Comparison of ENCODE assay signal across 24 cellular contexts in the genomic region with DNA sequence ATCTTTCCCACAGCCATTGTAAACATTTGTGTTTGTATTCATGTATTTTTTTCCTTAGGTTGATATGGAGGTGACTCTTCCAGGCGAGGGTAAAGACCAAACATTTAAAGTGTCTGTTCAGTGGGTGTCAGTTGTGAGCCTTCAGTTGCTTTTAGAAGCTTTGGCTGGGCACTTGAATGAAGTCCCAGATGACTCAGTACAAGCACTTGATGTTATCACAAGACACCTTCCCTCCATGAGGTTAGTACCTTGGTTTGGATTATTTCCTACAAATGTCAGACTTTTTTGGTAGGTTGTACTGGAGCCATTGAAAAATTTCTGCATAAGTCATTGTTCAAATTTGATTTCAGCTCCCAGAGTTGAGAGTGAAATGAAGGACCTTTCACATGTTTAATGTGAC.
"Had no signal": no experiment of that assay in that cellular context is flagged by ENCODE, and none has a peak within 500 bp of the region (broad histone marks: within the 10 kb centered on the region; RNA-seq: fewer than 3 reads in every experiment).

No MANE protein-coding gene starts in this region.

- H2AFZ ChIP-seq: parathyroid adenoma had no signal

- ATAC-seq: natural killer cell; psoas muscle; right lobe of liver; stimulated activated memory B cell treated with anti-CD40 and anti-IgM and Interleukin-4, amounts not matched to agents 10 μg/mL and 1 μg/mL and 100 μg/mL, for 72 hours; stimulated activated naive CD8-positive, alpha-beta T cell treated with anti-CD3 and anti-CD28 coated beads, Interleukin-15, amount 100 ng/mL, for 72 hours had no signal

- FAIRE-seq: islet of Langerhans, kidney had no signal

- H3K27me3 ChIP-seq: right lobe of liver, transverse colon, upper lobe of left lung, vagina had no signal

- H3K9me3 ChIP-seq: psoas muscle, right lobe of liver, transverse colon, upper lobe of left lung, vagina had no signal

- H3K4me1 ChIP-seq: parathyroid adenoma, psoas muscle, right lobe of liver, transverse colon, upper lobe of left lung, vagina had no signal

- H3K9ac ChIP-seq: parathyroid adenoma had no signal

- H3K4me3 ChIP-seq: lung, psoas muscle, right lobe of liver, smooth muscle cell, transverse colon, upper lobe of left lung, vagina had no signal

- H3K79me2 ChIP-seq: parathyroid adenoma had no signal

- DNase-seq: hypothalamus; immature natural killer cell; kidney; mesendoderm; naive B cell; natural killer cell; occipital lobe; psoas muscle; right lobe of liver; stimulated activated CD4-positive, alpha-beta T cell treated with anti-CD3 and anti-CD28 coated beads, Interleukin-1b, Interleukin-23, amount 100 ng/mL, for 48 hours; stimulated activated CD4-positive, alpha-beta T cell treated with anti-CD3 and anti-CD28 coated beads, Interleukin-2, amount 100 ng/mL, for 48 hours; stimulated activated CD4-positive, alpha-beta T cell treated with anti-CD3 and anti-CD28 coated beads, Interleukin-4, amount 100 ng/mL, for 4 hours; stimulated activated CD8-positive, alpha-beta memory T cell treated with anti-CD3 and anti-CD28 coated beads, Interleukin-4, amount 100 ng/mL, for 48 hours; stimulated activated naive CD4-positive, alpha-beta T cell treated with Interleukin-2 at 50 U/mL for 16 hours; stimulated activated naive CD8-positive, alpha-beta T cell treated with anti-CD3 and anti-CD28 coated beads, Interleukin-15, amount 100 ng/mL, for 72 hours; substantia nigra; transverse colon; upper lobe of left lung had no signal

- H3K27ac ChIP-seq: parathyroid adenoma, psoas muscle, right lobe of liver, transverse colon, upper lobe of left lung, vagina had no signal

- H3K4me2 ChIP-seq: smooth muscle cell had no signal
